34 cellular contexts compared by ENCODE assay signal in genomic region chr1:10706514-10706913, GRCh38.
"Had no signal": no experiment of that assay in that cellular context is flagged by ENCODE, and none has a peak within 500 bp of the region (broad histone marks: within the 10 kb centered on the region; RNA-seq: fewer than 3 reads in every experiment).

No MANE protein-coding gene starts in this region.

- H3K36me3 ChIP-seq: ascending aorta, breast epithelium, cardiac muscle cell, esophagus muscularis mucosa, gastrocnemius medialis had no signal

- H3K9me3 ChIP-seq: ascending aorta, breast epithelium, esophagus muscularis mucosa, gastrocnemius medialis had no signal

- H3K9me3 Mint-ChIP-seq: activated CD4-positive, alpha-beta memory T cell treated with anti-CD3 and anti-CD28 coated beads for 36 hours; activated CD4-positive, alpha-beta T cell treated with anti-CD3 and anti-CD28 coated beads, Interleukin-2, amount 10 ng/mL, durations not matched to agents 24 days and 14 days; activated naive CD4-positive, alpha-beta T cell treated with anti-CD3 and anti-CD28 coated beads, Interleukin-2, amount 10 ng/mL, durations not matched to agents 7 days and 5 days; activated naive CD4-positive, alpha-beta T cell treated with anti-CD3 and anti-CD28 coated beads, Interleukin-2, amount 50 U/mL, for 72 hours; activated naive CD8-positive, alpha-beta T cell treated with anti-CD3 and anti-CD28 coated beads, Interleukin-2, amount 10 ng/mL, durations not matched to agents 7 days and 5 days; activated T-cell treated with anti-CD3 and anti-CD28 coated beads, Interleukin-2, amount 50 U/mL, for 72 hours; central memory CD8-positive, alpha-beta T cell; dendritic cell treated with granulocyte-macrophage colony-stimulating factor and Interleukin-4, amounts not matched to agents 40 ng/mL and 50 ng/mL, for 4 days; T-helper 2 cell treated with Interferon-gamma antibody and Interleukin-4, amounts not matched to agents 5 μg/mL and 100 μg/mL, for 36 hours had no signal

- H3K4me3 ChIP-seq: ascending aorta, breast epithelium, cardiac muscle cell, coronary artery, dorsolateral prefrontal cortex, esophagus muscularis mucosa, gastrocnemius medialis had no signal

- H3K27ac ChIP-seq: ascending aorta, breast epithelium, coronary artery, dorsolateral prefrontal cortex, esophagus muscularis mucosa, foreskin keratinocyte, gastrocnemius medialis had no signal

- H3K4me1 Mint-ChIP-seq: activated CD4-positive, alpha-beta T cell treated with anti-CD3 and anti-CD28 coated beads for 36 hours; activated CD4-positive, alpha-beta T cell treated with anti-CD3 and anti-CD28 coated beads, Interleukin-2, amount 10 ng/mL, durations not matched to agents 24 days and 14 days; activated CD8-positive, alpha-beta memory T cell treated with anti-CD3 and anti-CD28 coated beads, Interleukin-2, amount 10 ng/mL, durations not matched to agents 7 days and 5 days; activated naive CD4-positive, alpha-beta T cell treated with anti-CD3 and anti-CD28 coated beads, Interleukin-2, amount 10 ng/mL, durations not matched to agents 7 days and 5 days; activated naive CD8-positive, alpha-beta T cell treated with anti-CD3 and anti-CD28 coated beads, Interleukin-2, amount 10 ng/mL, durations not matched to agents 7 days and 5 days; central memory CD8-positive, alpha-beta T cell; T-helper 17 cell had no signal

- H3K36me3 Mint-ChIP-seq: activated CD4-positive, alpha-beta memory T cell treated with anti-CD3 and anti-CD28 coated beads for 36 hours; activated CD8-positive, alpha-beta memory T cell treated with anti-CD3 and anti-CD28 coated beads, Interleukin-2, amount 10 ng/mL, durations not matched to agents 7 days and 5 days; activated naive CD4-positive, alpha-beta T cell treated with anti-CD3 and anti-CD28 coated beads, Interleukin-2, amount 10 ng/mL, durations not matched to agents 7 days and 5 days; activated naive CD4-positive, alpha-beta T cell treated with anti-CD3 and anti-CD28 coated beads, Interleukin-2, amount 50 U/mL, for 72 hours; activated naive CD8-positive, alpha-beta T cell treated with anti-CD3 and anti-CD28 coated beads, Interleukin-2, amount 10 ng/mL, durations not matched to agents 7 days and 5 days; brain had no signal

- H3K27me3 Mint-ChIP-seq: activated CD4-positive, alpha-beta memory T cell treated with anti-CD3 and anti-CD28 coated beads for 36 hours; activated CD8-positive, alpha-beta memory T cell treated with anti-CD3 and anti-CD28 coated beads, Interleukin-2, amount 10 ng/mL, durations not matched to agents 7 days and 5 days; central memory CD8-positive, alpha-beta T cell had no signal

- H3K4me1 ChIP-seq: breast epithelium, foreskin keratinocyte had no signal

- DNase-seq: activated CD4-positive, alpha-beta memory T cell treated with anti-CD3 and anti-CD28 coated beads for 36 hours; activated CD4-positive, alpha-beta T cell treated with anti-CD3 and anti-CD28 coated beads for 36 hours; activated CD4-positive, alpha-beta T cell treated with anti-CD3 and anti-CD28 coated beads, Interleukin-2, amount 10 ng/mL, durations not matched to agents 24 days and 14 days; activated CD4-positive, CD25-positive, alpha-beta regulatory T cell; activated CD4-positive, CD25-positive, alpha-beta regulatory T cell treated with anti-CD3 and anti-CD28 coated beads, Interleukin-2, amount 50 U/mL, for 72 hours; activated CD8-positive, alpha-beta memory T cell treated with anti-CD3 and anti-CD28 coated beads, Interleukin-2, amount 10 ng/mL, durations not matched to agents 7 days and 5 days; activated CD8-positive, alpha-beta memory T cell treated with anti-CD3 and anti-CD28 coated beads, Interleukin-2, amount 50 U/mL, for 4 hours; activated CD8-positive, alpha-beta T cell treated with anti-CD3 and anti-CD28 coated beads, Interleukin-2, amount 10 ng/mL, durations not matched to agents 7 days and 5 days; activated gamma-delta T cell; activated naive CD4-positive, alpha-beta T cell; activated naive CD4-positive, alpha-beta T cell treated with anti-CD3 and anti-CD28 coated beads, Interleukin-2, amount 10 ng/mL, durations not matched to agents 7 days and 5 days; activated naive CD8-positive, alpha-beta T cell treated with anti-CD3 and anti-CD28 coated beads, Interleukin-2, amount 10 ng/mL, durations not matched to agents 7 days and 5 days; activated T-cell treated with anti-CD3 and anti-CD28 coated beads, Interleukin-2, amount 50 U/mL, for 1 hour; activated T-cell treated with anti-CD3 and anti-CD28 coated beads, Interleukin-2, amount 50 U/mL, for 72 hours; dorsolateral prefrontal cortex; effector memory CD4-positive, alpha-beta T cell; erythroblast; foreskin keratinocyte; gastrocnemius medialis; glutamatergic neuron; SW 1271; T-helper 1 cell; T-helper 17 cell; T1000 had no signal

- H3K4me3 Mint-ChIP-seq: activated CD4-positive, alpha-beta memory T cell treated with anti-CD3 and anti-CD28 coated beads for 36 hours; activated CD4-positive, alpha-beta T cell treated with anti-CD3 and anti-CD28 coated beads for 36 hours; activated CD4-positive, alpha-beta T cell treated with anti-CD3 and anti-CD28 coated beads, Interleukin-2, amount 10 ng/mL, durations not matched to agents 24 days and 14 days; activated CD8-positive, alpha-beta memory T cell treated with anti-CD3 and anti-CD28 coated beads, Interleukin-2, amount 10 ng/mL, durations not matched to agents 7 days and 5 days; activated CD8-positive, alpha-beta T cell treated with anti-CD3 and anti-CD28 coated beads, Interleukin-2, amount 10 ng/mL, durations not matched to agents 7 days and 5 days; activated naive CD4-positive, alpha-beta T cell treated with anti-CD3 and anti-CD28 coated beads, Interleukin-2, amount 10 ng/mL, durations not matched to agents 7 days and 5 days; activated naive CD8-positive, alpha-beta T cell treated with anti-CD3 and anti-CD28 coated beads, Interleukin-2, amount 10 ng/mL, durations not matched to agents 7 days and 5 days; activated T-cell treated with anti-CD3 and anti-CD28 coated beads, Interleukin-2, amount 50 U/mL, for 72 hours; central memory CD8-positive, alpha-beta T cell; dendritic cell treated with granulocyte-macrophage colony-stimulating factor and Interleukin-4, amounts not matched to agents 40 ng/mL and 50 ng/mL, for 4 days; T-helper 17 cell; T-helper 2 cell treated with Interferon-gamma antibody and Interleukin-4, amounts not matched to agents 5 μg/mL and 100 μg/mL, for 36 hours had no signal

- H3K27me3 ChIP-seq: ascending aorta, cardiac muscle cell, foreskin keratinocyte, gastrocnemius medialis had no signal

- ATAC-seq: activated CD4-positive, alpha-beta T cell treated with anti-CD3 and anti-CD28 coated beads for 36 hours; activated CD8-positive, alpha-beta memory T cell treated with anti-CD3 and anti-CD28 coated beads, Interleukin-2, amount 10 ng/mL, durations not matched to agents 7 days and 5 days; activated CD8-positive, alpha-beta T cell treated with anti-CD3 and anti-CD28 coated beads, Interleukin-2, amount 10 ng/mL, durations not matched to agents 7 days and 5 days; activated naive CD4-positive, alpha-beta T cell treated with anti-CD3 and anti-CD28 coated beads, Interleukin-2, amount 50 U/mL, for 72 hours; activated T-cell treated with anti-CD3 and anti-CD28 coated beads, Interleukin-2, amount 50 U/mL, for 72 hours; foreskin keratinocyte; gastrocnemius medialis; T-helper 17 cell had no signal
